8 cellular contexts compared by ENCODE assay signal in genomic region chr16:68091604-68092261, GRCh38. TPM values are rescaled to one million over a fixed set of nuclear protein-coding genes. Genes with fewer than 3 reads are reported as not detected.
A peak's percentile ranks its signal among the peaks of the same experiment; 100 is the strongest.
DNase-seq lines count a peak whose midpoint lies in the region; ATAC-seq and TF ChIP-seq lines count a peak whose summit lies in the region.

No MANE protein-coding gene starts in this region.

- no peaks in the 10 kb centered on the region for H3K9me3 Mint-ChIP-seq in activated naive CD4-positive, alpha-beta T cell treated with anti-CD3 and anti-CD28 coated beads for 36 hours

- no peaks in the 10 kb centered on the region for H3K36me3 ChIP-seq in thyroid gland

- ATAC-seq in GM21515 (IDR thresholded peaks at IDR 0.05; ENCODE audit: unreplicated experiment): no peak

- H3K27ac ChIP-seq in thyroid gland: peak overlapping the region; percentile 59 to 77 (median 60)

- no peak overlapping the region for H3K4me3 ChIP-seq in thyroid gland (replicated peaks in 1 of 3)

- no peak for TF ChIP-seq POLR2A in thyroid gland (IDR thresholded peaks at IDR 0.05)

- peaks cover 52 to 61% of the 10 kb centered on the region in 2 donors for H3K4me1 ChIP-seq in thyroid gland

- peaks cover 77% of the 10 kb centered on the region for H3K4me1 Mint-ChIP-seq in activated naive CD4-positive, alpha-beta T cell treated with anti-CD3 and anti-CD28 coated beads for 36 hours (ENCODE audit: low read depth)

- peak overlapping the region; percentile 88 for H3K27ac Mint-ChIP-seq in activated naive CD4-positive, alpha-beta T cell treated with anti-CD3 and anti-CD28 coated beads for 36 hours

- H3K36me3 Mint-ChIP-seq in activated naive CD4-positive, alpha-beta T cell treated with anti-CD3 and anti-CD28 coated beads for 36 hours (ENCODE audit: low read depth): no peaks in the 10 kb centered on the region

- no peak overlapping the region for H3K4me3 Mint-ChIP-seq in activated naive CD4-positive, alpha-beta T cell treated with anti-CD3 and anti-CD28 coated beads for 36 hours

- WGBS in thyroid gland, 2 donors: 74 to 75% methylated on average over 5 of the region's 5 CpGs

- H3K27me3 ChIP-seq in thyroid gland: no peaks in the 10 kb centered on the region

- no peak for TF ChIP-seq CTCF in thyroid gland (IDR thresholded peaks at IDR 0.05)

- H3K9me3 ChIP-seq in thyroid gland: no peaks in the 10 kb centered on the region

- CTCF ChIA-PET in activated naive CD4-positive, alpha-beta T cell treated with anti-CD3 and anti-CD28 coated beads for 36 hours (lab: Charles Lee): interaction anchor here (1.0 to 3.7 kb wide), 4 partner anchors 47 to 170 kb away, joined by 3 to 20 read pairs (median 6); no protein-coding TSS in a partner anchor

- no peaks in the 10 kb centered on the region for H3K27me3 Mint-ChIP-seq in activated naive CD4-positive, alpha-beta T cell treated with anti-CD3 and anti-CD28 coated beads for 36 hours (ENCODE audit: low read depth)

- DNase-seq in activated naive CD4-positive, alpha-beta T cell treated with anti-CD3 and anti-CD28 coated beads for 36 hours: no peak
- no peak for DNase-seq in activated naive CD4-positive, alpha-beta T cell treated with anti-CD3 and anti-CD28 coated beads, Interleukin-2, amount 50 U/mL, for 16 hours
- DNase-seq in NCI-H69 (lab: John Stamatoyannopoulos, UW) (peak; percentile 91), fibroblast of gingiva (ENCODE audit: low read depth) (peak; percentile 66), thyroid gland (peak; percentile 64 to 65), NCI-H524 treated with DMSO at 0.1 percent for 48 hours (lab: John Stamatoyannopoulos, UW) (no peak)
- DNase-seq in stimulated activated CD8-positive, alpha-beta memory T cell treated with anti-CD3 and anti-CD28 coated beads, Interleukin-4, amount 100 ng/mL, for 48 hours: no peak

- intact Hi-C loops in activated naive CD4-positive, alpha-beta T cell treated with anti-CD3 and anti-CD28 coated beads for 36 hours (cut with micrococcal nuclease): loop anchor here (5.0 kb wide), 1 partner anchor 56 kb away; no protein-coding TSS in a partner anchor
- intact Hi-C loops in thyroid gland (cut with DNase I): no loop called here

RNA-seq across cellular contexts. Expression of gene NFATC3, which starts 6.6 kb away (rescaled TPM):
- 10 to 100 TPM; 49.1 to 50.3 TPM for total RNA-seq in activated naive CD4-positive, alpha-beta T cell treated with anti-CD3 and anti-CD28 coated beads for 36 hours
- total RNA-seq in thyroid gland: 100 to 1,000 TPM in 1 of 4 donors, 10 to 100 TPM in 3; 67.7 to 107 (median 71.7) TPM

Comparison
In these comparisons a context has a peak if more than half of its experiments do, and no peak if none do; other contexts are left out.
1. DNase-seq: peak in NCI-H69 (single experiment), fibroblast of gingiva (single experiment) and thyroid gland (2 of 2); none in activated naive CD4-positive, alpha-beta T cell treated with anti-CD3 and anti-CD28 coated beads for 36 hours (single experiment), activated naive CD4-positive, alpha-beta T cell treated with anti-CD3 and anti-CD28 coated beads, Interleukin-2, amount 50 U/mL, for 16 hours (single experiment), NCI-H524 treated with DMSO at 0.1 percent for 48 hours (single experiment) and stimulated activated CD8-positive, alpha-beta memory T cell treated with anti-CD3 and anti-CD28 coated beads, Interleukin-4, amount 100 ng/mL, for 48 hours (single experiment).